In the genomic region with DNA sequence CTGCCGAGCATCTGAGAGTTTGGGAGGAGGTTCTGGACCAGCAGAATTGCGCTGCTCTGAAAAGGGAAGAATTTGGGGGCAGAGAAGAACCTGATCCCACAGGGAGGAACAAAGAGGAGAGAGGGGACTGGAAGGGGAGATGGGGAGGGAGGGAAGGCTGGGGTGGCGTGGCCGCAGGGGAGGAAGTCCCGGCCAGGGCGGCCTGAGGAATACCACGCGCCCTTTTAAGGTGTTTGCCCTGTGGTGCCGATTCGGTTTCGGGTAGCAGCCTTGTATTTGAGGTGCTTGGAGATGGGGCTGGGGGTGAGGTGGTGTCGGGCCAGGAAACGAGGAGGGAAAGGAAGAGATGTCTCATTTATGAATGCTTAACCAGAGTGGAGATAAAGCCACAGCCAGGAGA, we compare ENCODE assay signal across 1 cellular context.
A peak's percentile ranks its signal among the peaks of the same experiment; 100 is the strongest.
TF ChIP-seq lines count a peak whose summit lies in the region.

No MANE protein-coding gene starts in this region.

TF ChIP-seq in HepG2, 621 proteins besides CTCF, POLR2A, EP300 and RAD21:
- TF ChIP-seq ELF1 (CRISPR knock-in tag; IDR thresholded peaks at IDR 0.05) (no peak), PCBP1 (IDR thresholded peaks at IDR 0.05; ENCODE audit: borderline replicate concordance, low read depth, low read length) (0 out of 2 replicates have a peak, but pooled peaks have one; percentile 71)
